ENCODE assay signal across 19 cellular contexts in the genomic region with DNA sequence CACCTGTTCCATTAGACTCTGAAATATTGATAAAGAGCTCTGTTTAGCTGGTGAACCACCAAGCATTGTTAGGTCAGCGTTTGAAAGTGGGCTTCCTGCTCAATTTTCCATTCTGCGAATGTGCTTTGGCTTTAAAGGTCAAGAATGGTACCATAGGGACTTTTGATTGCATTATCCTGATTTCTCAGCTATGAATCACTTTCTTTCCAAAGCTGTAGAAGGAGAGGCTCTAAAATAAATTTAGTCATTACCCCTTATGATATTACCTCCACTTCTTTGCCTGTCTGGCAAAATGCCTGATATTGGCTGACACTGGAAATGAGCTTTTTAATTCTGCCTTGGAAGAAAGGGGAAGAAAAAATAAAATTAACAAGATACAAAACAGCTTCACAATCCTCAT.
DNase-seq lines count a peak whose midpoint lies in the region; ATAC-seq, FAIRE-seq and TF ChIP-seq lines count a peak whose summit lies in the region.
"Had no signal": no experiment of that assay in that cellular context is flagged by ENCODE, and none has a peak within 500 bp of the region (broad histone marks: within the 10 kb centered on the region; RNA-seq: fewer than 3 reads in every experiment).

No MANE protein-coding gene starts in this region.

- DNase-seq in HCEC 1CT (peak; percentile 27), M059J (ENCODE audit: low read depth) (peak; percentile 27), bronchial epithelial cell (ENCODE audit: low read depth) (peak; percentile 4), ureter (ENCODE audit: low spot score) (no peak), GOT3 (lab: John Stamatoyannopoulos, UW) (no peak)
- DNase-seq: BE2C; C1 segment of cervical spinal cord; Caco-2; CD4-positive, CD25-positive, alpha-beta regulatory T cell; CD8-positive, alpha-beta memory T cell; GDM1; GM23248; HFFc6 had no signal

- no peak overlapping the region for H3K4me3 ChIP-seq in bronchial epithelial cell (ENCODE audit: low read depth, low read length)
- H3K4me3 ChIP-seq: GM23248 had no signal

- no peaks in the 10 kb centered on the region for H3K27me3 ChIP-seq in bronchial epithelial cell (ENCODE audit: control insufficient read depth, insufficient read depth, low read length)
- H3K27me3 ChIP-seq: BE2C had no signal

- no peaks in the 10 kb centered on the region for H3K36me3 ChIP-seq in bronchial epithelial cell (ENCODE audit: control insufficient read depth, insufficient read depth, low read length)
- H3K36me3 ChIP-seq: BE2C had no signal

- no peak for TF ChIP-seq CTCF in bronchial epithelial cell (IDR thresholded peaks at IDR 0.05; ENCODE audit: insufficient read depth, low read length, severe bottlenecking)

- FAIRE-seq in bronchial epithelial cell (lab: Jason Lieb, UNC) = no peak
- FAIRE-seq: D721Med, GM12892, GM18507, H54 had no signal

- ATAC-seq in HG02870 (IDR thresholded peaks at IDR 0.05; ENCODE audit: unreplicated experiment) = no peak
- ATAC-seq: HCT116 had no signal

Comparison
In these comparisons a context has a peak if more than half of its experiments do, and no peak if none do; other contexts are left out.
1. DNase-seq: peak in HCEC 1CT (single experiment), M059J (single experiment) and bronchial epithelial cell (single experiment); none in ureter (single experiment) and GOT3 (single experiment).